1 cellular context compared by ENCODE assay signal in the genomic region with DNA sequence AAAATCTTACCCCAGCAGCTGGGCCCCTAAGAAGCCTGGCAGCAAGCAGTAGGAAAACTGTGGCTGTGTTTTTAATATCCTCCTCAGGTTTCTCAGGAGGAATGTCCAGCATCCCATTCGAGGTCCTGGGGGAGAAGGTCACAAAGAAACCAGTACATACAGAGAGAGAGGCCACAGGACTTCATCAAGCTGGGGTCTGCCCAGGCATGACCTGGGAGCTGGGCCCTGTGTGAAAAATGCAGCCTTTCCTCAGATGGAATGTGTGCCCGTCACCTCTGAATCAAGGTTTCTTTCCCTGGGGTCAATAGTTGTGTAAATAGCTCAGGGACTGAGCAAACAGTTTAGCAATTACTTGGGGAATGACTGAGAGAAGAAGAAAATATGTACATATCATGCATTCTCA.
TF ChIP-seq lines count a peak whose summit lies in the region.

No MANE protein-coding gene starts in this region.

TF ChIP-seq in HepG2, 621 proteins besides CTCF, POLR2A, EP300 and RAD21 (continued from another document and continues in another):
- TF ChIP-seq, protein P1, sequence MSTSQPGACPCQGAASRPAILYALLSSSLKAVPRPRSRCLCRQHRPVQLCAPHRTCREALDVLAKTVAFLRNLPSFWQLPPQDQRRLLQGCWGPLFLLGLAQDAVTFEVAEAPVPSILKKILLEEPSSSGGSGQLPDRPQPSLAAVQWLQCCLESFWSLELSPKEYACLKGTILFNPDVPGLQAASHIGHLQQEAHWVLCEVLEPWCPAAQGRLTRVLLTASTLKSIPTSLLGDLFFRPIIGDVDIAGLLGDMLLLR (CRISPR knock-in tag; IDR thresholded peaks at IDR 0.05) = no peak
- TF ChIP-seq ZNF10 (CRISPR knock-in tag; IDR thresholded peaks at IDR 0.05; ENCODE audit: borderline replicate concordance, low read depth) = no peak
- TF ChIP-seq ZNF121 (CRISPR knock-in tag; IDR thresholded peaks at IDR 0.05) = no peak
- TF ChIP-seq, protein P2, sequence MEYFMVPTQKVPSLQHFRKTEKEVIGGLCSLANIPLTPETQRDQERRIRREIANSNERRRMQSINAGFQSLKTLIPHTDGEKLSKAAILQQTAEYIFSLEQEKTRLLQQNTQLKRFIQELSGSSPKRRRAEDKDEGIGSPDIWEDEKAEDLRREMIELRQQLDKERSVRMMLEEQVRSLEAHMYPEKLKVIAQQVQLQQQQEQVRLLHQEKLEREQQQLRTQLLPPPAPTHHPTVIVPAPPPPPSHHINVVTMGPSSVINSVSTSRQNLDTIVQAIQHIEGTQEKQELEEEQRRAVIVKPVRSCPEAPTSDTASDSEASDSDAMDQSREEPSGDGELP (IDR thresholded peaks at IDR 0.05; ENCODE audit: borderline replicate concordance, low read depth) = peak; percentile 50; the same call in 1 of the 2 replicates
- no peak for TF ChIP-seq ZNF761 (CRISPR knock-in tag; conservative IDR thresholded peaks at IDR 0.05)
- peak; percentile 72 for TF ChIP-seq ZFX (CRISPR knock-in tag; IDR thresholded peaks at IDR 0.05; ENCODE audit: low read depth)
- TF ChIP-seq ZNF768 (CRISPR knock-in tag; IDR thresholded peaks at IDR 0.05) = no peak
- TF ChIP-seq ZBTB38 (CRISPR knock-in tag; IDR thresholded peaks at IDR 0.05) = no peak
- TF ChIP-seq ZSCAN31 (CRISPR knock-in tag; IDR thresholded peaks at IDR 0.05; ENCODE audit: low read depth) = no peak
- TF ChIP-seq RBAK (CRISPR knock-in tag; IDR thresholded peaks at IDR 0.05) = no peak
- TF ChIP-seq DPF2 (CRISPR knock-in tag; IDR thresholded peaks at IDR 0.05; ENCODE audit: borderline replicate concordance, low read depth) = peak; percentile 94
- TF ChIP-seq, protein P3, sequence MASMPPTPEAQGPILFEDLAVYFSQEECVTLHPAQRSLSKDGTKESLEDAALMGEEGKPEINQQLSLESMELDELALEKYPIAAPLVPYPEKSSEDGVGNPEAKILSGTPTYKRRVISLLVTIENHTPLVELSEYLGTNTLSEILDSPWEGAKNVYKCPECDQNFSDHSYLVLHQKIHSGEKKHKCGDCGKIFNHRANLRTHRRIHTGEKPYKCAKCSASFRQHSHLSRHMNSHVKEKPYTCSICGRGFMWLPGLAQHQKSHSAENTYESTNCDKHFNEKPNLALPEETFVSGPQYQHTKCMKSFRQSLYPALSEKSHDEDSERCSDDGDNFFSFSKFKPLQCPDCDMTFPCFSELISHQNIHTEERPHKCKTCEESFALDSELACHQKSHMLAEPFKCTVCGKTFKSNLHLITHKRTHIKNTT (CRISPR knock-in tag; IDR thresholded peaks at IDR 0.05) = no peak
- peak; percentile 74 for TF ChIP-seq ZNF614 (CRISPR knock-in tag; IDR thresholded peaks at IDR 0.05; ENCODE audit: borderline replicate concordance)
- TF ChIP-seq KDM2A (CRISPR knock-in tag; IDR thresholded peaks at IDR 0.05; ENCODE audit: borderline replicate concordance, low read depth) = peak; percentile 35; the same call in 1 of the 2 replicates
- no peak for TF ChIP-seq MZF1 (CRISPR knock-in tag; IDR thresholded peaks at IDR 0.05; ENCODE audit: borderline replicate concordance)
- TF ChIP-seq, protein P4, sequence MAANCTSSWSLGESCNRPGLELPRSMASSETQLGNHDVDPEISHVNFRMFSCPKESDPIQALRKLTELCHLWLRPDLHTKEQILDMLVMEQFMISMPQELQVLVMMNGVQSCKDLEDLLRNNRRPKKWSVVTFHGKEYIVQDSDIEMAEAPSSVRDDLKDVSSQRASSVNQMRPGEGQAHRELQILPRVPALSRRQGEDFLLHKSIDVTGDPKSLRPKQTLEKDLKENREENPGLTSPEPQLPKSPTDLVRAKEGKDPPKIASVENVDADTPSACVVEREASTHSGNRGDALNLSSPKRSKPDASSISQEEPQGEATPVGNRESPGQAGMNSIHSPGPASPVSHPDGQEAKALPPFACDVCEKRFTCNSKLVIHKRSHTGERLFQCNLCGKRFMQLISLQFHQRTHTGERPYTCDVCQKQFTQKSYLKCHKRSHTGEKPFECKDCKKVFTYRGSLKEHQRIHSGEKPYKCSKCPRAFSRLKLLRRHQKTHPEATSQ (CRISPR knock-in tag; IDR thresholded peaks at IDR 0.05; ENCODE audit: borderline replicate concordance) = no peak
- TF ChIP-seq, protein P5, sequence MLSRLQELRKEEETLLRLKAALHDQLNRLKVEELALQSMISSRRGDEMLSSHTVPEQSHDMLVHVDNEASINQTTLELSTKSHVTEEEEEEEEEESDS (CRISPR knock-in tag; IDR thresholded peaks at IDR 0.05; ENCODE audit: borderline replicate concordance) = no peak
- TF ChIP-seq MAZ (IDR thresholded peaks at IDR 0.05; ENCODE audit: borderline replicate concordance, low read depth, low read length) = no peak
- no peak for TF ChIP-seq MAZ (CRISPR knock-in tag; IDR thresholded peaks at IDR 0.05; ENCODE audit: low read depth)
- TF ChIP-seq, protein P6, sequence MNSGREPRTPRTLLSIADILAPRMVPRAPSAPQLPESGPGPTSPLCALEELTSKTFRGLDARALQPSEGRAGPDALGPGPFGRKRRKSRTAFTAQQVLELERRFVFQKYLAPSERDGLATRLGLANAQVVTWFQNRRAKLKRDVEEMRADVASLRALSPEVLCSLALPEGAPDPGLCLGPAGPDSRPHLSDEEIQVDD (CRISPR knock-in tag; IDR thresholded peaks at IDR 0.05; ENCODE audit: borderline replicate concordance) = no peak
- no peak for TF ChIP-seq ZNF577 (CRISPR knock-in tag; IDR thresholded peaks at IDR 0.05; ENCODE audit: borderline replicate concordance, low read depth)
- no peak for TF ChIP-seq MXD4 (CRISPR knock-in tag; IDR thresholded peaks at IDR 0.05)
- TF ChIP-seq, protein P7, sequence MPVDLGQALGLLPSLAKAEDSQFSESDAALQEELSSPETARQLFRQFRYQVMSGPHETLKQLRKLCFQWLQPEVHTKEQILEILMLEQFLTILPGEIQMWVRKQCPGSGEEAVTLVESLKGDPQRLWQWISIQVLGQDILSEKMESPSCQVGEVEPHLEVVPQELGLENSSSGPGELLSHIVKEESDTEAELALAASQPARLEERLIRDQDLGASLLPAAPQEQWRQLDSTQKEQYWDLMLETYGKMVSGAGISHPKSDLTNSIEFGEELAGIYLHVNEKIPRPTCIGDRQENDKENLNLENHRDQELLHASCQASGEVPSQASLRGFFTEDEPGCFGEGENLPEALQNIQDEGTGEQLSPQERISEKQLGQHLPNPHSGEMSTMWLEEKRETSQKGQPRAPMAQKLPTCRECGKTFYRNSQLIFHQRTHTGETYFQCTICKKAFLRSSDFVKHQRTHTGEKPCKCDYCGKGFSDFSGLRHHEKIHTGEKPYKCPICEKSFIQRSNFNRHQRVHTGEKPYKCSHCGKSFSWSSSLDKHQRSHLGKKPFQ (CRISPR knock-in tag; IDR thresholded peaks at IDR 0.05; ENCODE audit: insufficient replicate concordance) = no peak
- TF ChIP-seq, protein P8, sequence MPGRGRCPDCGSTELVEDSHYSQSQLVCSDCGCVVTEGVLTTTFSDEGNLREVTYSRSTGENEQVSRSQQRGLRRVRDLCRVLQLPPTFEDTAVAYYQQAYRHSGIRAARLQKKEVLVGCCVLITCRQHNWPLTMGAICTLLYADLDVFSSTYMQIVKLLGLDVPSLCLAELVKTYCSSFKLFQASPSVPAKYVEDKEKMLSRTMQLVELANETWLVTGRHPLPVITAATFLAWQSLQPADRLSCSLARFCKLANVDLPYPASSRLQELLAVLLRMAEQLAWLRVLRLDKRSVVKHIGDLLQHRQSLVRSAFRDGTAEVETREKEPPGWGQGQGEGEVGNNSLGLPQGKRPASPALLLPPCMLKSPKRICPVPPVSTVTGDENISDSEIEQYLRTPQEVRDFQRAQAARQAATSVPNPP (CRISPR knock-in tag; IDR thresholded peaks at IDR 0.05) = peak; percentile 40; the same call in 1 of the 2 replicates
- TF ChIP-seq, protein P9, sequence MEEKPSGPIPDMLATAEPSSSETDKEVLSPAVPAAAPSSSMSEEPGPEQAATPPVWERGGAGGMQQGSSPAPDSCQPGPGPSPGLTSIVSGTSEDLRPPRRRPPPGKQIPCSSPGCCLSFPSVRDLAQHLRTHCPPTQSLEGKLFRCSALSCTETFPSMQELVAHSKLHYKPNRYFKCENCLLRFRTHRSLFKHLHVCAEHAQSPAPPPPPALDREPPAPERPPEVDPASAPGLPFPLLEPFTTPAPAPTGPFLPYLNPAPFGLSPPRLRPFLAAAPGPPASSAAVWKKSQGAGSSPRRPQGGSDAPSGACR (CRISPR knock-in tag; IDR thresholded peaks at IDR 0.05) = 0 out of 2 replicates have a peak, but pooled peaks have one; percentile 39
- TF ChIP-seq BHLHE40 (IDR thresholded peaks at IDR 0.05; ENCODE audit: low read length) = peak; percentile 50; the same call in 1 of the 2 replicates
- TF ChIP-seq CREM (IDR thresholded peaks at IDR 0.05) = peak; percentile 82
- TF ChIP-seq CREM (CRISPR knock-in tag; IDR thresholded peaks at IDR 0.05) = no peak
- TF ChIP-seq, protein P10, sequence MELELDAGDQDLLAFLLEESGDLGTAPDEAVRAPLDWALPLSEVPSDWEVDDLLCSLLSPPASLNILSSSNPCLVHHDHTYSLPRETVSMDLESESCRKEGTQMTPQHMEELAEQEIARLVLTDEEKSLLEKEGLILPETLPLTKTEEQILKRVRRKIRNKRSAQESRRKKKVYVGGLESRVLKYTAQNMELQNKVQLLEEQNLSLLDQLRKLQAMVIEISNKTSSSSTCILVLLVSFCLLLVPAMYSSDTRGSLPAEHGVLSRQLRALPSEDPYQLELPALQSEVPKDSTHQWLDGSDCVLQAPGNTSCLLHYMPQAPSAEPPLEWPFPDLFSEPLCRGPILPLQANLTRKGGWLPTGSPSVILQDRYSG (CRISPR knock-in tag; IDR thresholded peaks at IDR 0.05) = no peak
- TF ChIP-seq HOXA5 (CRISPR knock-in tag; IDR thresholded peaks at IDR 0.05) = 0 out of 2 replicates have a peak, but pooled peaks have one; percentile 37
- TF ChIP-seq ZFP41 (CRISPR knock-in tag; IDR thresholded peaks at IDR 0.05; ENCODE audit: borderline replicate concordance) = no peak
- no peak for TF ChIP-seq CAMTA2 (CRISPR knock-in tag; IDR thresholded peaks at IDR 0.05; ENCODE audit: borderline replicate concordance)
- TF ChIP-seq, protein P11, sequence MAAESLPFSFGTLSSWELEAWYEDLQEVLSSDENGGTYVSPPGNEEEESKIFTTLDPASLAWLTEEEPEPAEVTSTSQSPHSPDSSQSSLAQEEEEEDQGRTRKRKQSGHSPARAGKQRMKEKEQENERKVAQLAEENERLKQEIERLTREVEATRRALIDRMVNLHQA (CRISPR knock-in tag; IDR thresholded peaks at IDR 0.05) = no peak
- TF ChIP-seq SCMH1 (CRISPR knock-in tag; IDR thresholded peaks at IDR 0.05; ENCODE audit: borderline replicate concordance) = no peak
- no peak for TF ChIP-seq ZNF879 (CRISPR knock-in tag; IDR thresholded peaks at IDR 0.05)
- peak; percentile 61 for TF ChIP-seq ELF3 (CRISPR knock-in tag; IDR thresholded peaks at IDR 0.05)
- peak; percentile 95 for TF ChIP-seq ZBTB7B (CRISPR knock-in tag; IDR thresholded peaks at IDR 0.05)
- TF ChIP-seq, protein P12, sequence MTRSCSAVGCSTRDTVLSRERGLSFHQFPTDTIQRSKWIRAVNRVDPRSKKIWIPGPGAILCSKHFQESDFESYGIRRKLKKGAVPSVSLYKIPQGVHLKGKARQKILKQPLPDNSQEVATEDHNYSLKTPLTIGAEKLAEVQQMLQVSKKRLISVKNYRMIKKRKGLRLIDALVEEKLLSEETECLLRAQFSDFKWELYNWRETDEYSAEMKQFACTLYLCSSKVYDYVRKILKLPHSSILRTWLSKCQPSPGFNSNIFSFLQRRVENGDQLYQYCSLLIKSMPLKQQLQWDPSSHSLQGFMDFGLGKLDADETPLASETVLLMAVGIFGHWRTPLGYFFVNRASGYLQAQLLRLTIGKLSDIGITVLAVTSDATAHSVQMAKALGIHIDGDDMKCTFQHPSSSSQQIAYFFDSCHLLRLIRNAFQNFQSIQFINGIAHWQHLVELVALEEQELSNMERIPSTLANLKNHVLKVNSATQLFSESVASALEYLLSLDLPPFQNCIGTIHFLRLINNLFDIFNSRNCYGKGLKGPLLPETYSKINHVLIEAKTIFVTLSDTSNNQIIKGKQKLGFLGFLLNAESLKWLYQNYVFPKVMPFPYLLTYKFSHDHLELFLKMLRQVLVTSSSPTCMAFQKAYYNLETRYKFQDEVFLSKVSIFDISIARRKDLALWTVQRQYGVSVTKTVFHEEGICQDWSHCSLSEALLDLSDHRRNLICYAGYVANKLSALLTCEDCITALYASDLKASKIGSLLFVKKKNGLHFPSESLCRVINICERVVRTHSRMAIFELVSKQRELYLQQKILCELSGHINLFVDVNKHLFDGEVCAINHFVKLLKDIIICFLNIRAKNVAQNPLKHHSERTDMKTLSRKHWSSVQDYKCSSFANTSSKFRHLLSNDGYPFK (CRISPR knock-in tag; IDR thresholded peaks at IDR 0.05; ENCODE audit: borderline replicate concordance) = no peak
- peak; percentile 66 for TF ChIP-seq TBL1XR1 (IDR thresholded peaks at IDR 0.05; ENCODE audit: borderline replicate concordance, low read length, partially characterized antibody)
- TF ChIP-seq SMAD1 (CRISPR knock-in tag; IDR thresholded peaks at IDR 0.05; ENCODE audit: borderline replicate concordance, low read depth) = no peak
- no peak for TF ChIP-seq REPIN1 (CRISPR knock-in tag; IDR thresholded peaks at IDR 0.05; ENCODE audit: borderline replicate concordance, low read depth)
- TF ChIP-seq SMARCC2 (IDR thresholded peaks at IDR 0.05) = peak; percentile 53; the same call in 1 of the 2 replicates
- TF ChIP-seq, protein P13, sequence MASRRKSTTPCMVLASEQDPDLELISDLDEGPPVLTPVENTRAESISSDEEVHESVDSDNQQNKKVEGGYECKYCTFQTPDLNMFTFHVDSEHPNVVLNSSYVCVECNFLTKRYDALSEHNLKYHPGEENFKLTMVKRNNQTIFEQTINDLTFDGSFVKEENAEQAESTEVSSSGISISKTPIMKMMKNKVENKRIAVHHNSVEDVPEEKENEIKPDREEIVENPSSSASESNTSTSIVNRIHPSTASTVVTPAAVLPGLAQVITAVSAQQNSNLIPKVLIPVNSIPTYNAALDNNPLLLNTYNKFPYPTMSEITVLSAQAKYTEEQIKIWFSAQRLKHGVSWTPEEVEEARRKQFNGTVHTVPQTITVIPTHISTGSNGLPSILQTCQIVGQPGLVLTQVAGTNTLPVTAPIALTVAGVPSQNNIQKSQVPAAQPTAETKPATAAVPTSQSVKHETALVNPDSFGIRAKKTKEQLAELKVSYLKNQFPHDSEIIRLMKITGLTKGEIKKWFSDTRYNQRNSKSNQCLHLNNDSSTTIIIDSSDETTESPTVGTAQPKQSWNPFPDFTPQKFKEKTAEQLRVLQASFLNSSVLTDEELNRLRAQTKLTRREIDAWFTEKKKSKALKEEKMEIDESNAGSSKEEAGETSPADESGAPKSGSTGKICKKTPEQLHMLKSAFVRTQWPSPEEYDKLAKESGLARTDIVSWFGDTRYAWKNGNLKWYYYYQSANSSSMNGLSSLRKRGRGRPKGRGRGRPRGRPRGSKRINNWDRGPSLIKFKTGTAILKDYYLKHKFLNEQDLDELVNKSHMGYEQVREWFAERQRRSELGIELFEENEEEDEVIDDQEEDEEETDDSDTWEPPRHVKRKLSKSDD (CRISPR knock-in tag; IDR thresholded peaks at IDR 0.05; ENCODE audit: low read depth) = no peak
- TF ChIP-seq, protein P14, sequence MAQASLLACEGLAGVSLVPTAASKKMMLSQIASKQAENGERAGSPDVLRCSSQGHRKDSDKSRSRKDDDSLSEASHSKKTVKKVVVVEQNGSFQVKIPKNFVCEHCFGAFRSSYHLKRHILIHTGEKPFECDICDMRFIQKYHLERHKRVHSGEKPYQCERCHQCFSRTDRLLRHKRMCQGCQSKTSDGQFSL (CRISPR knock-in tag; IDR thresholded peaks at IDR 0.05) = no peak
- TF ChIP-seq ZNF124 (CRISPR knock-in tag; IDR thresholded peaks at IDR 0.05) = no peak
- peak; percentile 55; the same call in 1 of the 2 replicates for TF ChIP-seq ZNF350 (CRISPR knock-in tag; IDR thresholded peaks at IDR 0.05; ENCODE audit: borderline replicate concordance, low read depth)
- no peak for TF ChIP-seq ZNF160 (CRISPR knock-in tag; IDR thresholded peaks at IDR 0.05)
- peak; percentile 65 for TF ChIP-seq ZFY (CRISPR knock-in tag; IDR thresholded peaks at IDR 0.05)
- TF ChIP-seq MED13 (CRISPR knock-in tag; IDR thresholded peaks at IDR 0.05) = no peak
- TF ChIP-seq PHF21A (CRISPR knock-in tag; IDR thresholded peaks at IDR 0.05) = peak; percentile 75; the same call in 1 of the 2 replicates
- no peak for TF ChIP-seq CHCHD3 (CRISPR knock-in tag; IDR thresholded peaks at IDR 0.05)
